Comparison of ENCODE assay signal across 20 cellular contexts in the genomic region with DNA sequence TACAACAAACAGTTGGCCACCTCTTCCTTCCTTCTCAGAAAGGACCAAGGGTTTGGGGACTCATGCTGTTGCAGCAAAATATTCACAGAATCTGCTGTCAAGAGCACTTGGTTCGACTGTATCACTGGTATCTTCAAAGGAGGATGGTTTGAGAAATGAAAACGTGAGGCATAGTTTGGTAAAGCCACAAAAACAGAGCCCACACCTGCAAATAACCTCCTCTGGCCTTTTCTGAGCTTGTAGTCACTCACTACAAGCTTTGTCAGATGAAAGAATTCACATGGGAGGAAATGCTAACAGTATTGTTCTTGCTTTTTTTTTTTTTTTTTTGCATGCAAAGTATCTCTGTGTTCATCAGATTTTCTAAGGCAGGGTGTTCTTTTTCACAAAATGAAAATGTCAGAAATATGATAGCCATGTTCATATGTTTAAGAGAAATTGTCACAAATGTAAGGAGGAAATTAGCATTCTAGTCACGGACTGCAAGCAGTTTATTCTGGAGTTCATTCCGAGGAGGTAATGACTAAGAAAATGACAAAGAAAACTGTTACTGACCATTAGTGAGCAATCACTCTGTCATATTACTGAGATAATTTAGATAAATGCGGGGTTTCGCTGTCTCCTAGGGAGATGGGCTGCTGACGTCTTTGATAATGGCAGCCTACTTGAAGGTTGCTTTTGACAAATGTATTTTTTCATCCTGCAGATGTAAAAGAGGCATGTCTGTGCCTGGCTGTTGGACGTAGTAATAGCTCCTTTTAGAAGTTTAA.
A peak's percentile ranks its signal among the peaks of the same experiment; 100 is the strongest.
DNase-seq lines count a peak whose midpoint lies in the region; ATAC-seq and TF ChIP-seq lines count a peak whose summit lies in the region.
"Had no signal": no experiment of that assay in that cellular context is flagged by ENCODE, and none has a peak within 500 bp of the region (broad histone marks: within the 10 kb centered on the region; RNA-seq: fewer than 3 reads in every experiment).

No MANE protein-coding gene starts in this region.

- DNase-seq in GM23338 (ENCODE audit: low spot score) (no peak), NCI-H2081 (lab: John Stamatoyannopoulos, UW) (peak; percentile 64 to 92), neuronal stem cell (ENCODE audit: low spot score) (no peak), coronary artery (ENCODE audit: low spot score) (no peak), NCI-H82 treated with DMSO at 0.1 percent for 48 hours (lab: John Stamatoyannopoulos, UW; ENCODE audit: unreplicated experiment) (no peak)
- no peak for DNase-seq in activated T-helper 2 cell treated with anti-CD3 and anti-CD28 coated beads, Interferon-gamma antibody, Interleukin-2, Interleukin-4, amounts not matched to agents 10 μg/mL and 5 μg/mL and 100 μg/mL, durations not matched to agents 14 hours and 24 hours and 36 hours (ENCODE audit: low spot score)
- no peak for DNase-seq in stimulated activated naive CD4-positive, alpha-beta T cell (lab: John Stamatoyannopoulos, UW)
- DNase-seq: activated CD4-positive, alpha-beta T cell treated with anti-CD3 and anti-CD28 coated beads, Interleukin-2, amount 10 ng/mL, durations not matched to agents 7 days and 5 days; activated CD8-positive, alpha-beta memory T cell treated with anti-CD3 and anti-CD28 coated beads, Interleukin-2, amount 50 U/mL, for 48 hours; activated naive CD4-positive, alpha-beta T cell; aorta; GF-D8; lower lobe of right lung; NCI-H2171 treated with DMSO at 0.1 percent for 48 hours; pancreas; SHP77 treated with DMSO at 0.1 percent for 48 hours; stimulated activated CD4-positive, alpha-beta T cell treated with anti-CD3 and anti-CD28 coated beads, Interleukin-2, amount 100 ng/mL, for 48 hours; T-helper 9 cell had no signal

- H3K4me3 Mint-ChIP-seq in GM23338 = no peak overlapping the region
- no peak overlapping the region for H3K4me3 Mint-ChIP-seq in activated T-helper 2 cell treated with anti-CD3 and anti-CD28 coated beads, Interferon-gamma antibody, Interleukin-2, Interleukin-4, amounts not matched to agents 10 μg/mL and 5 μg/mL and 100 μg/mL, durations not matched to agents 14 hours and 24 hours and 36 hours (ENCODE audit: low read depth)
- H3K4me3 Mint-ChIP-seq: activated CD4-positive, alpha-beta T cell treated with anti-CD3 and anti-CD28 coated beads, Interleukin-2, amount 10 ng/mL, durations not matched to agents 7 days and 5 days had no signal

- H3K36me3 Mint-ChIP-seq in GM23338 (ENCODE audit: low read depth) = peaks cover 2% of the 10 kb centered on the region; the same call in 1 of the 3 replicates
- no peaks in the 10 kb centered on the region for H3K36me3 Mint-ChIP-seq in activated T-helper 2 cell treated with anti-CD3 and anti-CD28 coated beads, Interferon-gamma antibody, Interleukin-2, Interleukin-4, amounts not matched to agents 10 μg/mL and 5 μg/mL and 100 μg/mL, durations not matched to agents 14 hours and 24 hours and 36 hours (ENCODE audit: low read depth)

- H3K14ac ChIP-seq in neuronal stem cell (ENCODE audit: low read length) = no peak overlapping the region

- H3K4me3 ChIP-seq in GM23338 = no peak overlapping the region
- no peak overlapping the region for H3K4me3 ChIP-seq in neuronal stem cell (ENCODE audit: low read length in 2 of 2)
- no peak overlapping the region for H3K4me3 ChIP-seq in coronary artery
- H3K4me3 ChIP-seq: lower lobe of right lung, pancreas, suprapubic skin had no signal

- H3K4me1 ChIP-seq in GM23338 (ENCODE audit: insufficient read depth) (peaks cover 37% of the 10 kb centered on the region), neuronal stem cell (ENCODE audit: control insufficient read depth in 2 of 2, insufficient read depth in 1 of 2, low read depth in 1 of 2, low read length in 2 of 2) (peaks cover 5 to 11% of the 10 kb centered on the region in 2 donors)
- H3K4me1 ChIP-seq: lower lobe of right lung, pancreas, suprapubic skin had no signal

- H3K27ac ChIP-seq in GM23338 (ENCODE audit: low read depth) = no peak overlapping the region
- H3K27ac ChIP-seq in neuronal stem cell (replicated peaks; ENCODE audit: low read length) = no peak overlapping the region
- no peak overlapping the region for H3K27ac ChIP-seq in coronary artery
- H3K27ac ChIP-seq: lower lobe of right lung, pancreas, suprapubic skin had no signal

- H3K9me2 ChIP-seq in GM23338 (ENCODE audit: insufficient read depth) = no peaks in the 10 kb centered on the region

- no CpG with 5 or more reads among the region's 8 CpGs for WGBS in neuronal stem cell (ENCODE audit: extremely low coverage in 2 of 2, insufficient read length in 2 of 2, insufficient replicate concordance in 1 of 2), 2 donors

- H3K27me3 ChIP-seq in GM23338 (ENCODE audit: insufficient read depth) (no peaks in the 10 kb centered on the region), neuronal stem cell (ENCODE audit: control insufficient read depth in 3 of 3, insufficient read depth in 3 of 3, low read depth in 1 of 3, low read length in 3 of 3) (no peaks in the 10 kb centered on the region)
- H3K27me3 ChIP-seq: pancreas, suprapubic skin had no signal

- peaks cover 45% of the 10 kb centered on the region for H3K4me1 Mint-ChIP-seq in GM23338
- H3K4me1 Mint-ChIP-seq in activated T-helper 2 cell treated with anti-CD3 and anti-CD28 coated beads, Interferon-gamma antibody, Interleukin-2, Interleukin-4, amounts not matched to agents 10 μg/mL and 5 μg/mL and 100 μg/mL, durations not matched to agents 14 hours and 24 hours and 36 hours (ENCODE audit: low read depth) = peaks cover 6% of the 10 kb centered on the region

- H4K91ac ChIP-seq in neuronal stem cell (ENCODE audit: low read depth, low read length, poor library complexity) = no peak overlapping the region

- no peaks in the 10 kb centered on the region for H3K79me2 ChIP-seq in GM23338 (replicated peaks; ENCODE audit: insufficient read depth)

- no peaks in the 10 kb centered on the region for H3K36me3 ChIP-seq in GM23338 (ENCODE audit: insufficient read depth)
- H3K36me3 ChIP-seq in neuronal stem cell (replicated peaks in 1 of 2; ENCODE audit: control insufficient read depth in 2 of 2, insufficient read depth in 2 of 2, low read length in 2 of 2) = no peaks in the 10 kb centered on the region
- H3K36me3 ChIP-seq: lower lobe of right lung, pancreas, suprapubic skin had no signal

- H2BK5ac ChIP-seq in neuronal stem cell (ENCODE audit: low read length) = no peak overlapping the region

- ATAC-seq in GM23338 = no peak
- no peak for ATAC-seq in GM18517 (IDR thresholded peaks at IDR 0.05; ENCODE audit: unreplicated experiment)
- ATAC-seq: lower lobe of right lung had no signal

- H2AFZ ChIP-seq in GM23338 (peak overlapping the region; percentile 38), neuronal stem cell (ENCODE audit: low read length) (peak overlapping the region; percentile 44)

- H3K4me2 ChIP-seq in GM23338 = 0 out of 2 replicates have a peak overlapping the region, but pooled peaks have one; percentile 5
- H3K4me2 ChIP-seq in neuronal stem cell (ENCODE audit: insufficient read depth, low read length, poor library complexity, severe bottlenecking) = no peak overlapping the region

- no peak overlapping the region for H2AK5ac ChIP-seq in neuronal stem cell (ENCODE audit: low read depth, low read length)

- intact Hi-C loops in activated T-helper 2 cell treated with anti-CD3 and anti-CD28 coated beads, Interferon-gamma antibody, Interleukin-2, Interleukin-4, amounts not matched to agents 10 μg/mL and 5 μg/mL and 100 μg/mL, durations not matched to agents 14 hours and 24 hours and 36 hours (cut with micrococcal nuclease) = no loop called here

- no peak overlapping the region for H2BK120ac ChIP-seq in neuronal stem cell (ENCODE audit: low read depth, low read length)

- peaks cover 5% of the 10 kb centered on the region for H3K27me3 Mint-ChIP-seq in GM23338 (ENCODE audit: insufficient read depth, low read depth, poor library complexity)
- no peaks in the 10 kb centered on the region for H3K27me3 Mint-ChIP-seq in activated T-helper 2 cell treated with anti-CD3 and anti-CD28 coated beads, Interferon-gamma antibody, Interleukin-2, Interleukin-4, amounts not matched to agents 10 μg/mL and 5 μg/mL and 100 μg/mL, durations not matched to agents 14 hours and 24 hours and 36 hours (ENCODE audit: low read depth)

- H3K27ac Mint-ChIP-seq in GM23338 = no peak overlapping the region
- H3K27ac Mint-ChIP-seq in activated T-helper 2 cell treated with anti-CD3 and anti-CD28 coated beads, Interferon-gamma antibody, Interleukin-2, Interleukin-4, amounts not matched to agents 10 μg/mL and 5 μg/mL and 100 μg/mL, durations not matched to agents 14 hours and 24 hours and 36 hours = peak overlapping the region; percentile 30
- H3K27ac Mint-ChIP-seq: activated CD4-positive, alpha-beta T cell treated with anti-CD3 and anti-CD28 coated beads, Interleukin-2, amount 10 ng/mL, durations not matched to agents 7 days and 5 days had no signal

- no peak overlapping the region for H3K23ac ChIP-seq in neuronal stem cell (ENCODE audit: low read depth, low read length, poor library complexity)

- H3K9ac ChIP-seq in neuronal stem cell (ENCODE audit: low read depth, low read length, poor library complexity) = no peak overlapping the region

- H4K8ac ChIP-seq in neuronal stem cell (ENCODE audit: low read depth, low read length) = no peak overlapping the region

- no peaks in the 10 kb centered on the region for H4K20me1 ChIP-seq in GM23338 (replicated peaks; ENCODE audit: insufficient read depth)

- H3K18ac ChIP-seq in neuronal stem cell (ENCODE audit: low read length) = no peak overlapping the region

- no peak overlapping the region for H2BK15ac ChIP-seq in neuronal stem cell (ENCODE audit: low read length)

- TF ChIP-seq CTCF in GM23338 (conservative IDR thresholded peaks at IDR 0.05; ENCODE audit: low read depth in 2 of 2) = no peak
- no peak for TF ChIP-seq CTCF in coronary artery (IDR thresholded peaks at IDR 0.05)

- H3K9me3 ChIP-seq in neuronal stem cell (replicated peaks in 1 of 2; ENCODE audit: control insufficient read depth in 2 of 2, insufficient read depth in 1 of 2, low read depth in 1 of 2, low read length in 2 of 2) = peaks cover 0 to 4% of the 10 kb centered on the region in 2 donors
- H3K9me3 ChIP-seq: lower lobe of right lung, pancreas, suprapubic skin had no signal

- H3F3A ChIP-seq in GM23338 (replicated peaks; ENCODE audit: low read depth) = no peaks in the 10 kb centered on the region

- peaks cover 4% of the 10 kb centered on the region; the same call in 1 of the 3 replicates for H3K9me3 Mint-ChIP-seq in GM23338
- no peaks in the 10 kb centered on the region for H3K9me3 Mint-ChIP-seq in activated T-helper 2 cell treated with anti-CD3 and anti-CD28 coated beads, Interferon-gamma antibody, Interleukin-2, Interleukin-4, amounts not matched to agents 10 μg/mL and 5 μg/mL and 100 μg/mL, durations not matched to agents 14 hours and 24 hours and 36 hours
- H3K9me3 Mint-ChIP-seq: activated CD4-positive, alpha-beta T cell treated with anti-CD3 and anti-CD28 coated beads, Interleukin-2, amount 10 ng/mL, durations not matched to agents 7 days and 5 days had no signal

- H3K4ac ChIP-seq in neuronal stem cell (ENCODE audit: low read length) = no peak overlapping the region

- H3K79me1 ChIP-seq in neuronal stem cell (ENCODE audit: low read depth, low read length) = no peaks in the 10 kb centered on the region

- H2BK12ac ChIP-seq in neuronal stem cell (ENCODE audit: low read length) = no peak overlapping the region

TF ChIP-seq in GM23338, 12 proteins besides CTCF, POLR2A, EP300 and RAD21 (continues in another document):
- TF ChIP-seq EZH2 (IDR thresholded peaks at IDR 0.05; ENCODE audit: low read depth, unreplicated experiment) (no peak), NANOG (IDR thresholded peaks at IDR 0.05; ENCODE audit: borderline replicate concordance) (no peak)

Comparison
In these comparisons a context has a peak if more than half of its experiments do, and no peak if none do; other contexts are left out.
1. DNase-seq: peak in NCI-H2081 (2 of 2); none in GM23338 (single experiment), activated T-helper 2 cell treated with anti-CD3 and anti-CD28 coated beads, Interferon-gamma antibody, Interleukin-2, Interleukin-4, amounts not matched to agents 10 μg/mL and 5 μg/mL and 100 μg/mL, durations not matched to agents 14 hours and 24 hours and 36 hours (single experiment), neuronal stem cell (single experiment), stimulated activated naive CD4-positive, alpha-beta T cell (0 of 6), coronary artery (single experiment) and NCI-H82 treated with DMSO at 0.1 percent for 48 hours (single experiment).